ENCODE assay signal across 1 cellular context in genomic region chr2:10006248-10007147, GRCh38.
TF ChIP-seq lines count a peak whose summit lies in the region.

No MANE protein-coding gene starts in this region.

TF ChIP-seq in GM23338, 12 proteins besides CTCF, POLR2A, EP300 and RAD21:
- TF ChIP-seq ZNF462 (CRISPR knock-in tag; IDR thresholded peaks at IDR 0.05) (no peak), ZNF114 (CRISPR knock-in tag; IDR thresholded peaks at IDR 0.05) (no peak), ZNF331 (CRISPR knock-in tag; IDR thresholded peaks at IDR 0.05; ENCODE audit: low read depth) (no peak), POLR2AphosphoS5 (IDR thresholded peaks at IDR 0.05; ENCODE audit: low read depth) (no peak), NANOG (IDR thresholded peaks at IDR 0.05; ENCODE audit: borderline replicate concordance) (no peak), REST (IDR thresholded peaks at IDR 0.05; ENCODE audit: unreplicated experiment) (no peak), STAT1 (IDR thresholded peaks at IDR 0.05; ENCODE audit: unreplicated experiment) (no peak), EZH2phosphoT487 (IDR thresholded peaks at IDR 0.05; ENCODE audit: unreplicated experiment) (no peak), ETS1 (IDR thresholded peaks at IDR 0.05) (no peak), EZH2 (IDR thresholded peaks at IDR 0.05; ENCODE audit: low read depth, unreplicated experiment) (no peak), JUNB (IDR thresholded peaks at IDR 0.05; ENCODE audit: unreplicated experiment) (no peak), CREB1 (CRISPR knock-in tag; IDR thresholded peaks at IDR 0.05; ENCODE audit: low read depth) (no peak)
